29 cellular contexts compared by ENCODE assay signal in genomic region chr17:41988418-41988817, GRCh38. TPM values are rescaled to one million over a fixed set of nuclear protein-coding genes. Genes with fewer than 3 reads are reported as not detected.
DNase-seq lines count a peak whose midpoint lies in the region; ATAC-seq and TF ChIP-seq lines count a peak whose summit lies in the region.
"Had no signal": no experiment of that assay in that cellular context is flagged by ENCODE, and none has a peak within 500 bp of the region (broad histone marks: within the 10 kb centered on the region; RNA-seq: fewer than 3 reads in every experiment).

No MANE protein-coding gene starts in this region.

- no peak overlapping the region for H3K4me2 ChIP-seq in PC-9

- H3K4me3 ChIP-seq in breast epithelium (no peak overlapping the region), SK-N-MC (no peak overlapping the region), PC-9 (no peak overlapping the region)
- H3K4me3 ChIP-seq: body of pancreas, esophagus muscularis mucosa, left lung, Peyer's patch, spleen had no signal

- intact Hi-C loops in MCF 10A (cut with micrococcal nuclease): no loop called here
- intact Hi-C loops in breast epithelium (cut with DNase I; ENCODE audit: low total_unique reads): no loop called here
- intact Hi-C loops in PC-9 (cut with micrococcal nuclease; ENCODE audit: unreplicated experiment): no loop called here

- no peak overlapping the region for H3K4me3 Mint-ChIP-seq in MCF 10A (ENCODE audit: unreplicated experiment)
- H3K4me3 Mint-ChIP-seq in endothelial cell (ENCODE audit: unreplicated experiment): no peak overlapping the region
- H3K4me3 Mint-ChIP-seq: activated CD4-positive, alpha-beta T cell treated with anti-CD3 and anti-CD28 coated beads, Interleukin-2, amount 10 ng/mL, durations not matched to agents 24 days and 14 days; type B pancreatic cell had no signal

- H3K27me3 Mint-ChIP-seq in MCF 10A (ENCODE audit: insufficient read depth, unreplicated experiment) (no peaks in the 10 kb centered on the region), endothelial cell (ENCODE audit: unreplicated experiment) (no peaks in the 10 kb centered on the region)
- H3K27me3 Mint-ChIP-seq: activated CD4-positive, alpha-beta T cell treated with anti-CD3 and anti-CD28 coated beads, Interleukin-2, amount 10 ng/mL, durations not matched to agents 24 days and 14 days; type B pancreatic cell had no signal

- CTCF ChIA-PET in MCF 10A (lab: Yijun Ruan, JAX): no interaction called here
- CTCF ChIA-PET in PC-9 (lab: Charles Lee): no interaction called here

- H2AFZ ChIP-seq in PC-9: no peak overlapping the region

- no peaks in the 10 kb centered on the region for H3K79me2 ChIP-seq in PC-9 (ENCODE audit: low read depth)

- TF ChIP-seq CTCF in MCF 10A (IDR thresholded peaks at IDR 0.05; ENCODE audit: unreplicated experiment) (no peak), breast epithelium (IDR thresholded peaks at IDR 0.05) (no peak), endothelial cell (IDR thresholded peaks at IDR 0.05; ENCODE audit: unreplicated experiment) (no peak), PC-9 (conservative IDR thresholded peaks at IDR 0.05) (no peak)

- TF ChIP-seq POLR2A in breast epithelium (IDR thresholded peaks at IDR 0.05): no peak

- H3K27ac Mint-ChIP-seq in MCF 10A (ENCODE audit: low read depth, unreplicated experiment) (no peak overlapping the region), endothelial cell (ENCODE audit: unreplicated experiment) (peak overlapping the region; percentile 8)
- H3K27ac Mint-ChIP-seq: activated CD4-positive, alpha-beta T cell treated with anti-CD3 and anti-CD28 coated beads, Interleukin-2, amount 10 ng/mL, durations not matched to agents 24 days and 14 days; activated T-helper 2 cell treated with anti-CD3 and anti-CD28 coated beads, Interferon-gamma antibody, Interleukin-2, Interleukin-4, amounts not matched to agents 10 μg/mL and 5 μg/mL and 100 μg/mL, durations not matched to agents 14 hours and 24 hours and 36 hours; type B pancreatic cell had no signal

- H3K9ac ChIP-seq in SK-N-MC (ENCODE audit: insufficient read length): no peak overlapping the region

- H3K4me1 ChIP-seq in breast epithelium: no peaks in the 10 kb centered on the region
- peaks cover 34% of the 10 kb centered on the region for H3K4me1 ChIP-seq in PC-9 (replicated peaks; ENCODE audit: insufficient read depth)
- H3K4me1 ChIP-seq: body of pancreas had no signal

- peaks cover 45% of the 10 kb centered on the region for H3F3A ChIP-seq in PC-9 (ENCODE audit: insufficient read depth, low read depth)

- H3K9me3 ChIP-seq in breast epithelium: no peaks in the 10 kb centered on the region
- H3K9me3 ChIP-seq in SK-N-MC (ENCODE audit: low read depth, low read length): no peaks in the 10 kb centered on the region
- H3K9me3 ChIP-seq in PC-9 (ENCODE audit: insufficient read depth, low read depth): no peaks in the 10 kb centered on the region
- H3K9me3 ChIP-seq: body of pancreas, esophagus muscularis mucosa, left lung, neutrophil, Peyer's patch, spleen had no signal

- TSS peak; percentile 3 for BruUV-seq in MCF 10A (replicated peaks; lab: Mats Ljungman, UMichigan)
- BruUV-seq in PC-9 (replicated peaks; lab: Mats Ljungman, UMichigan): no TSS peak

- no peaks in the 10 kb centered on the region for H3K4me1 Mint-ChIP-seq in MCF 10A (ENCODE audit: insufficient read depth, unreplicated experiment)
- peaks cover 7% of the 10 kb centered on the region for H3K4me1 Mint-ChIP-seq in endothelial cell (ENCODE audit: unreplicated experiment)
- H3K4me1 Mint-ChIP-seq: activated CD4-positive, alpha-beta T cell treated with anti-CD3 and anti-CD28 coated beads, Interleukin-2, amount 10 ng/mL, durations not matched to agents 24 days and 14 days had no signal

- DNase-seq in MCF 10A (ENCODE audit: unreplicated experiment) (no peak), breast epithelium (ENCODE audit: low spot score in 2 of 2) (no peak), SK-N-MC (ENCODE audit: low read depth, low spot score) (no peak), endothelial cell (ENCODE audit: low spot score) (no peak), substantia nigra (lab: John Stamatoyannopoulos, UW) (no peak), PC-9 (no peak)
- no peak for DNase-seq in activated CD4-positive, alpha-beta T cell treated with anti-CD3 and anti-CD28 coated beads for 4 hours
- DNase-seq: activated CD4-positive, alpha-beta T cell treated with anti-CD3 and anti-CD28 coated beads, Interleukin-2, amount 10 ng/mL, durations not matched to agents 24 days and 14 days; body of pancreas; dermis blood vessel endothelial cell; foreskin fibroblast; Kasumi-1; NCI-H2081; NCI-H526 treated with DMSO at 0.1 percent for 48 hours; Peyer's patch; posterior cingulate gyrus; right cardiac atrium; SHP77; spleen; stimulated activated CD8-positive, alpha-beta memory T cell treated with anti-CD3 and anti-CD28 coated beads, Interleukin-4, amount 100 ng/mL, for 48 hours; T1000 had no signal

- POLR2A ChIA-PET in MCF 10A (lab: Yijun Ruan, JAX) (interaction anchor here (0.9 to 2.1 kb wide), 5 partner anchors 11 to 58 kb away, joined by 3 to 10 read pairs (median 3); partner anchors contain the start of gene ODAD4), PC-9 (lab: Charles Lee; ENCODE audit: unreplicated experiment) (interaction anchor here (0.7 kb wide), 1 partner anchor 99 kb away, joined by 9 read pairs; no protein-coding TSS in a partner anchor)

- no peak for ATAC-seq in GM18907 (IDR thresholded peaks at IDR 0.05; ENCODE audit: unreplicated experiment)
- ATAC-seq: body of pancreas, HCT116, right cardiac atrium had no signal

- peaks cover 67% of the 10 kb centered on the region for H4K20me1 ChIP-seq in PC-9 (ENCODE audit: insufficient read depth)

- no peak overlapping the region for H3K27ac ChIP-seq in breast epithelium
- peak overlapping the region; percentile 73; the same call in 1 of the 2 replicates for H3K27ac ChIP-seq in SK-N-MC
- H3K27ac ChIP-seq in substantia nigra (ENCODE audit: low read depth, low read length, poor library complexity, severe bottlenecking): peak overlapping the region; percentile 4
- H3K27ac ChIP-seq in PC-9: no peak overlapping the region
- H3K27ac ChIP-seq: body of pancreas, esophagus muscularis mucosa, left lung, neutrophil, Peyer's patch, spleen, VCaP had no signal

- H3K36me3 ChIP-seq in breast epithelium: peaks cover 19% of the 10 kb centered on the region
- H3K36me3 ChIP-seq in SK-N-MC (ENCODE audit: insufficient read depth, low read length): peaks cover 92% of the 10 kb centered on the region
- H3K36me3 ChIP-seq in PC-9 (ENCODE audit: low read depth): peaks cover 54% of the 10 kb centered on the region

- peaks cover 100% of the 10 kb centered on the region for H3K36me3 Mint-ChIP-seq in MCF 10A (ENCODE audit: insufficient read depth, unreplicated experiment)
- peaks cover 40% of the 10 kb centered on the region for H3K36me3 Mint-ChIP-seq in endothelial cell (ENCODE audit: low read depth, unreplicated experiment)

- H3K9me2 ChIP-seq in PC-9 (ENCODE audit: insufficient read depth): no peaks in the 10 kb centered on the region

- H3K9me3 Mint-ChIP-seq in MCF 10A (ENCODE audit: unreplicated experiment) (no peaks in the 10 kb centered on the region), endothelial cell (ENCODE audit: unreplicated experiment) (no peaks in the 10 kb centered on the region)
- H3K9me3 Mint-ChIP-seq: activated CD4-positive, alpha-beta T cell treated with anti-CD3 and anti-CD28 coated beads, Interleukin-2, amount 10 ng/mL, durations not matched to agents 24 days and 14 days; activated T-helper 2 cell treated with anti-CD3 and anti-CD28 coated beads, Interferon-gamma antibody, Interleukin-2, Interleukin-4, amounts not matched to agents 10 μg/mL and 5 μg/mL and 100 μg/mL, durations not matched to agents 14 hours and 24 hours and 36 hours; type B pancreatic cell had no signal

- H3K27me3 ChIP-seq in breast epithelium (no peaks in the 10 kb centered on the region), PC-9 (ENCODE audit: insufficient read depth, low read depth) (no peaks in the 10 kb centered on the region)
- H3K27me3 ChIP-seq: body of pancreas, esophagus muscularis mucosa, left lung, neutrophil, Peyer's patch, spleen had no signal

RNA-seq across cellular contexts. Expression of gene CNP, which starts 21.8 kb away (rescaled TPM):
- total RNA-seq in MCF 10A (2022) (42.6 and 46.2 TPM in 2 replicates), breast epithelium (10 to 100 TPM; 51.8 to 55.5 (median 53.7) TPM), endothelial cell (ENCODE audit: unreplicated experiment) (82.1 TPM), PC-9 (2021) (60.6 and 64.7 TPM in 2 replicates)

RNA-seq across cellular contexts. Expression of gene DNAJC7, which starts 28.8 kb away (rescaled TPM):
- total RNA-seq in MCF 10A (2022) (112 and 130 TPM in 2 replicates), breast epithelium (10 to 100 TPM; 69.7 to 73.7 (median 70.4) TPM), endothelial cell (ENCODE audit: unreplicated experiment) (92.8 TPM), PC-9 (2021) (75.5 and 96.1 TPM in 2 replicates)

RNA-seq across cellular contexts. Expression of gene NKIRAS2, which starts 31.5 kb away (rescaled TPM):
- total RNA-seq in MCF 10A (2022): 34.1 and 40.0 TPM in 2 replicates
- total RNA-seq in breast epithelium: 10 to 100 TPM; 21.6 to 33.8 (median 22.5) TPM
- 67.4 TPM for total RNA-seq in endothelial cell (ENCODE audit: unreplicated experiment)
- 38.3 and 39.7 TPM in 2 replicates for total RNA-seq in PC-9 (2021)

RNA-seq across cellular contexts. Expression of gene ODAD4, which starts 58.0 kb away (rescaled TPM):
- total RNA-seq in MCF 10A (2022): 0.96 and 1.3 TPM in 2 replicates
- 1 to 10 TPM in 2 of 3 donors, under 1 TPM in 1; 0.48 to 3.2 (median 1.6) TPM for total RNA-seq in breast epithelium
- total RNA-seq in endothelial cell (ENCODE audit: unreplicated experiment): 2.2 TPM
- 3.0 and 4.0 TPM in 2 replicates for total RNA-seq in PC-9 (2021)

Comparison
In these comparisons a context has a peak if more than half of its experiments do, and no peak if none do; other contexts are left out.
1. H3K27ac ChIP-seq: peak in SK-N-MC (single experiment) and substantia nigra (single experiment); none in breast epithelium (0 of 2) and PC-9 (single experiment).